Comparison of ENCODE assay signal across 17 cellular contexts in genomic region chr1:53576381-53576801, GRCh38.
A peak's percentile ranks its signal among the peaks of the same experiment; 100 is the strongest.
DNase-seq lines count a peak whose midpoint lies in the region; ATAC-seq, FAIRE-seq and TF ChIP-seq lines count a peak whose summit lies in the region.
"Had no signal": no experiment of that assay in that cellular context is flagged by ENCODE, and none has a peak within 500 bp of the region (broad histone marks: within the 10 kb centered on the region; RNA-seq: fewer than 3 reads in every experiment).

No MANE protein-coding gene starts in this region.

- no peaks in the 10 kb centered on the region for H3K9me3 ChIP-seq in IMR-90 (ENCODE audit: control insufficient read depth, insufficient read depth, low read length)
- no peaks in the 10 kb centered on the region for H3K9me3 ChIP-seq in H1 (ENCODE audit: insufficient read depth in 2 of 2, low read depth in 1 of 2, low read length in 1 of 2)
- H3K9me3 ChIP-seq: adrenal gland, left ventricle myocardium inferior, upper lobe of left lung had no signal

- intact Hi-C loops in IMR-90 (cut with micrococcal nuclease) (no loop called here), sciatic nerve (cut with DNase I) (no loop called here)

- H4K8ac ChIP-seq in IMR-90 (ENCODE audit: low read depth in 2 of 2, low read length in 2 of 2): no peak overlapping the region
- H4K8ac ChIP-seq in H1 (ENCODE audit: extremely low read depth, insufficient read depth, low read length): no peak overlapping the region

- BruUV-seq in IMR-90 (replicated peaks; lab: Mats Ljungman, UMichigan): no TSS peak

- H3K4me3 ChIP-seq in IMR-90 (ENCODE audit: insufficient read depth, low read depth, low read length): no peak overlapping the region
- H3K4me3 ChIP-seq in H1 (ENCODE audit: extremely low read depth in 1 of 4, insufficient read depth in 2 of 4, low read depth in 3 of 4, low read length in 4 of 4): no peak overlapping the region
- H3K4me3 ChIP-seq: adrenal gland, left ventricle myocardium inferior, smooth muscle cell, upper lobe of left lung had no signal

- H3K9ac ChIP-seq in IMR-90 (ENCODE audit: low read depth, low read length): no peak overlapping the region
- H3K9ac ChIP-seq in H1 (replicated peaks in 1 of 4; ENCODE audit: extremely low read depth in 1 of 4, low read depth in 3 of 4, low read length in 3 of 4): no peak overlapping the region
- H3K9ac ChIP-seq: parathyroid adenoma had no signal

- H2AK5ac ChIP-seq in IMR-90 (ENCODE audit: low read depth, low read length): no peak overlapping the region
- no peak overlapping the region for H2AK5ac ChIP-seq in H1 (ENCODE audit: low read depth, low read length)

- H3K27ac Mint-ChIP-seq in activated T-cell treated with anti-CD3 and anti-CD28 coated beads, Interleukin-2, amount 50 U/mL, for 72 hours: no peak overlapping the region
- H3K27ac Mint-ChIP-seq: activated CD4-positive, alpha-beta T cell treated with anti-CD3 and anti-CD28 coated beads, Interleukin-2, amount 10 ng/mL, durations not matched to agents 24 days and 14 days; T-helper 2 cell treated with Interferon-gamma antibody and Interleukin-4, amounts not matched to agents 5 μg/mL and 100 μg/mL, for 36 hours had no signal

- TF ChIP-seq POLR2A in IMR-90 (IDR thresholded peaks at IDR 0.05; ENCODE audit: low read depth, low read length) (no peak), H1 (IDR thresholded peaks at IDR 0.05; ENCODE audit: control extremely low read depth in 1 of 2, low read depth in 2 of 2, low read length in 2 of 2) (no peak)

- H4K20me1 ChIP-seq in IMR-90 (ENCODE audit: insufficient read depth, low read length) (peaks cover 4% of the 10 kb centered on the region; the same call in 1 of the 2 replicates), H1 (replicated peaks in 1 of 2; ENCODE audit: control insufficient read depth in 1 of 2, insufficient read depth in 2 of 2, low read length in 2 of 2) (peaks cover 0 to 2% of the 10 kb centered on the region in 2 experiments)

- H4K5ac ChIP-seq in IMR-90 (ENCODE audit: low read depth, low read length) (no peak overlapping the region), H1 (ENCODE audit: insufficient read length, low read depth, low read length) (no peak overlapping the region)

- H3K4me3 Mint-ChIP-seq in activated T-cell treated with anti-CD3 and anti-CD28 coated beads, Interleukin-2, amount 50 U/mL, for 72 hours: no peak overlapping the region
- H3K4me3 Mint-ChIP-seq: activated CD4-positive, alpha-beta T cell treated with anti-CD3 and anti-CD28 coated beads, Interleukin-2, amount 10 ng/mL, durations not matched to agents 24 days and 14 days; T-helper 2 cell treated with Interferon-gamma antibody and Interleukin-4, amounts not matched to agents 5 μg/mL and 100 μg/mL, for 36 hours had no signal

- peaks cover 15% of the 10 kb centered on the region for H3K9me1 ChIP-seq in IMR-90 (ENCODE audit: insufficient read depth, low read length)

- no peaks in the 10 kb centered on the region for H3K4me1 Mint-ChIP-seq in activated T-cell treated with anti-CD3 and anti-CD28 coated beads, Interleukin-2, amount 50 U/mL, for 72 hours (ENCODE audit: low read depth)
- H3K4me1 Mint-ChIP-seq: activated CD4-positive, alpha-beta T cell treated with anti-CD3 and anti-CD28 coated beads, Interleukin-2, amount 10 ng/mL, durations not matched to agents 24 days and 14 days had no signal

- no peaks in the 10 kb centered on the region for H3K79me1 ChIP-seq in IMR-90 (ENCODE audit: low read depth in 1 of 2, low read length in 2 of 2)
- no peaks in the 10 kb centered on the region for H3K79me1 ChIP-seq in H1 (ENCODE audit: low read depth, low read length)

- H2BK12ac ChIP-seq in H1 (ENCODE audit: low read depth, low read length): no peak overlapping the region

- H3K27me3 Mint-ChIP-seq in activated T-cell treated with anti-CD3 and anti-CD28 coated beads, Interleukin-2, amount 50 U/mL, for 72 hours (ENCODE audit: low read depth): no peaks in the 10 kb centered on the region
- H3K27me3 Mint-ChIP-seq: activated CD4-positive, alpha-beta T cell treated with anti-CD3 and anti-CD28 coated beads, Interleukin-2, amount 10 ng/mL, durations not matched to agents 24 days and 14 days had no signal

- 50% methylated on average over 6 of the region's 6 CpGs; no CpG with 5 or more reads in 1 of the 2 experiments for WGBS in IMR-90 (ENCODE audit: extremely low coverage in 2 of 2, insufficient read length in 1 of 2), 2 experiments
- WGBS in H1 (ENCODE audit: extremely low coverage in 1 of 2, insufficient coverage in 1 of 2, insufficient read length in 1 of 2, insufficient replicate concordance in 2 of 2, low coverage in 1 of 2, low lambda C conversion rate in 2 of 2, missing lambda C conversion rate in 1 of 2), 2 experiments: 79% methylated on average over 6 of the region's 6 CpGs; no CpG with 5 or more reads in 1 of the 2 experiments

- in situ Hi-C loops in IMR-90 (cut with MboI; ENCODE audit: low sequenced_read_pairs): no loop called here

- H3K36me3 ChIP-seq in IMR-90 (ENCODE audit: control insufficient read depth, insufficient read depth, low read length): no peaks in the 10 kb centered on the region
- H3K36me3 ChIP-seq in H1 (ENCODE audit: control insufficient read depth in 2 of 4, insufficient read depth in 4 of 4, low read length in 3 of 4): no peaks in the 10 kb centered on the region
- H3K36me3 ChIP-seq: adrenal gland, left ventricle myocardium inferior, upper lobe of left lung had no signal

- H2BK5ac ChIP-seq in IMR-90 (ENCODE audit: low read depth, low read length, poor library complexity, severe bottlenecking) (no peak overlapping the region), H1 (ENCODE audit: low read depth, low read length) (no peak overlapping the region)

- FAIRE-seq in H1 (lab: Jason Lieb, UNC): no peak

- H3K23ac ChIP-seq in IMR-90 (ENCODE audit: low read depth, low read length) (no peak overlapping the region), H1 (ENCODE audit: insufficient read length) (no peak overlapping the region)

- no peak for TF ChIP-seq RAD21 in IMR-90 (IDR thresholded peaks at IDR 0.05; ENCODE audit: low read length)
- no peak for TF ChIP-seq RAD21 in H1 (IDR thresholded peaks at IDR 0.05 in 1 of 2, conservative IDR thresholded peaks at IDR 0.05 in 1 of 2; ENCODE audit: low read depth in 2 of 2, low read length in 2 of 2)

- no peak overlapping the region for H4K91ac ChIP-seq in IMR-90 (ENCODE audit: insufficient read depth, low read depth, low read length)
- no peak overlapping the region for H4K91ac ChIP-seq in H1 (replicated peaks; ENCODE audit: insufficient read length, low read length)

- H3K14ac ChIP-seq in IMR-90 (replicated peaks; ENCODE audit: low read depth, low read length): no peak overlapping the region
- H3K14ac ChIP-seq in H1 (ENCODE audit: insufficient read length): no peak overlapping the region

- DNase-seq in NCI-H2227 (lab: John Stamatoyannopoulos, UW; ENCODE audit: unreplicated experiment) (peak; percentile 42), NCI-H2227 treated with DMSO at 0.1 percent for 48 hours (lab: John Stamatoyannopoulos, UW) (no peak), IMR-90 (peak; percentile 33), H1 (ENCODE audit: low read depth in 1 of 2, low spot score in 2 of 2) (no peak), sciatic nerve (ENCODE audit: low spot score) (peak; percentile 47), T-helper 2 cell (no peak)
- DNase-seq in activated T-cell treated with anti-CD3 and anti-CD28 coated beads, Interleukin-2, amount 50 U/mL, for 72 hours: no peak
- DNase-seq: activated CD4-positive, alpha-beta T cell treated with anti-CD3 and anti-CD28 coated beads, Interleukin-2, amount 10 ng/mL, durations not matched to agents 24 days and 14 days; adrenal gland; foreskin keratinocyte; left ventricle myocardium inferior; SHP77; upper lobe of left lung had no signal

- H2BK20ac ChIP-seq in IMR-90 (ENCODE audit: low read depth, low read length) (no peak overlapping the region), H1 (ENCODE audit: low read length) (no peak overlapping the region)

- no peak overlapping the region for H2AFZ ChIP-seq in IMR-90 (replicated peaks; ENCODE audit: low read length, poor library complexity)
- H2AFZ ChIP-seq in H1 (ENCODE audit: low read length): no peak overlapping the region
- H2AFZ ChIP-seq: parathyroid adenoma had no signal

- TF ChIP-seq CTCF in IMR-90 (conservative IDR thresholded peaks at IDR 0.05; ENCODE audit: low read depth, low read length) (no peak), H1 (IDR thresholded peaks at IDR 0.05; ENCODE audit: control extremely low read depth in 1 of 3, insufficient read depth in 1 of 3, low read depth in 1 of 3, low read length in 3 of 3) (no peak)

- POLR2A ChIA-PET in IMR-90 (lab: Charles Lee; ENCODE audit: unreplicated experiment) (no interaction called here), H1 (lab: Charles Lee; ENCODE audit: partially characterized antibody) (interaction anchor here (0.9 kb wide), 1 partner anchor 127 kb away, joined by 3 read pairs; no protein-coding TSS in a partner anchor)

- CTCF ChIA-PET in IMR-90 (lab: Yijun Ruan, JAX) (no interaction called here), H1 (lab: Charles Lee; ENCODE audit: partially characterized antibody) (interaction anchor here (0.7 to 13.2 kb wide), 21 partner anchors 8 to 1013 kb away, joined by 3 to 175 read pairs (median 4); no protein-coding TSS in a partner anchor)

- no peaks in the 10 kb centered on the region for H3K79me2 ChIP-seq in H1 (ENCODE audit: control insufficient read depth in 1 of 2, insufficient read depth in 2 of 2, low read length in 2 of 2)
- H3K79me2 ChIP-seq: parathyroid adenoma had no signal

- H3K27me3 ChIP-seq in IMR-90 (ENCODE audit: control insufficient read depth, insufficient read depth, low read length) (no peaks in the 10 kb centered on the region), H1 (replicated peaks in 1 of 4; ENCODE audit: control insufficient read depth in 3 of 4, extremely low read depth in 1 of 4, insufficient read depth in 3 of 4, low read length in 3 of 4) (no peaks in the 10 kb centered on the region)
- H3K27me3 ChIP-seq: adrenal gland, foreskin keratinocyte, upper lobe of left lung had no signal

- no peak overlapping the region for H3K4me2 ChIP-seq in IMR-90 (ENCODE audit: low read depth, low read length)
- 0 out of 4 replicates have a peak overlapping the region, but pooled peaks of 1 of the 2 experiments have one; percentile 21 for H3K4me2 ChIP-seq in H1 (ENCODE audit: insufficient read depth in 1 of 2, low read depth in 2 of 2, low read length in 2 of 2)
- H3K4me2 ChIP-seq: smooth muscle cell had no signal

- H3K56ac ChIP-seq in IMR-90 (ENCODE audit: extremely low read depth, insufficient read depth, low read length): no peak overlapping the region
- H3K56ac ChIP-seq in H1 (replicated peaks; ENCODE audit: insufficient read length, low read depth, low read length): no peak overlapping the region

- no peak overlapping the region for H3K4ac ChIP-seq in IMR-90 (ENCODE audit: low read depth, low read length)
- no peak overlapping the region for H3K4ac ChIP-seq in H1 (replicated peaks; ENCODE audit: insufficient read length, low read depth, low read length)

- H3K27ac ChIP-seq in IMR-90 (ENCODE audit: insufficient read depth, low read length) (no peak overlapping the region), H1 (ENCODE audit: low read depth, low read length) (no peak overlapping the region)
- H3K27ac ChIP-seq: adrenal gland, foreskin keratinocyte, left ventricle myocardium inferior, parathyroid adenoma, upper lobe of left lung had no signal

- H3K9me3 Mint-ChIP-seq in activated T-cell treated with anti-CD3 and anti-CD28 coated beads, Interleukin-2, amount 50 U/mL, for 72 hours: no peaks in the 10 kb centered on the region
- H3K9me3 Mint-ChIP-seq: activated CD4-positive, alpha-beta T cell treated with anti-CD3 and anti-CD28 coated beads, Interleukin-2, amount 10 ng/mL, durations not matched to agents 24 days and 14 days; T-helper 2 cell treated with Interferon-gamma antibody and Interleukin-4, amounts not matched to agents 5 μg/mL and 100 μg/mL, for 36 hours had no signal

- ATAC-seq in IMR-90 (ENCODE audit: low read depth) (no peak; the same call in 1 of the 2 replicates), sciatic nerve (no peak), GM19035 (IDR thresholded peaks at IDR 0.05; ENCODE audit: unreplicated experiment) (no peak)
- no peak for ATAC-seq in activated T-cell treated with anti-CD3 and anti-CD28 coated beads, Interleukin-2, amount 50 U/mL, for 72 hours (replicated peaks in 1 of 2)
- ATAC-seq: foreskin keratinocyte had no signal

- H2BK120ac ChIP-seq in IMR-90 (ENCODE audit: low read depth, low read length) (no peak overlapping the region), H1 (replicated peaks; ENCODE audit: low read depth, low read length) (no peak overlapping the region)

- peaks cover 12% of the 10 kb centered on the region for H3K4me1 ChIP-seq in IMR-90 (ENCODE audit: control insufficient read depth, insufficient read depth, low read length)
- peaks cover 0 to 12% (median 6%) of the 10 kb centered on the region in 4 experiments; a peak in 5 of 7 replicates for H3K4me1 ChIP-seq in H1 (replicated peaks in 1 of 4; ENCODE audit: control insufficient read depth in 3 of 4, insufficient read depth in 4 of 4, low read length in 3 of 4)
- H3K4me1 ChIP-seq: adrenal gland, left ventricle myocardium inferior, parathyroid adenoma, upper lobe of left lung had no signal

- no peak for TF ChIP-seq EP300 in H1 (IDR thresholded peaks at IDR 0.05; ENCODE audit: borderline replicate concordance in 1 of 2, low read depth in 2 of 2, low read length in 2 of 2)

- H3K18ac ChIP-seq in IMR-90 (ENCODE audit: low read depth, low read length) (no peak overlapping the region), H1 (ENCODE audit: extremely low read depth, low read length) (peak overlapping the region; percentile 39; the same call in 1 of the 2 replicates)

- H3K36me3 Mint-ChIP-seq in activated T-cell treated with anti-CD3 and anti-CD28 coated beads, Interleukin-2, amount 50 U/mL, for 72 hours (ENCODE audit: insufficient read depth in 2 of 2): no peaks in the 10 kb centered on the region

- dilution Hi-C loops in IMR-90 (cut with HindIII; ENCODE audit: low sequenced_read_pairs, unreplicated experiment): no loop called here

- H3K23me2 ChIP-seq in H1 (ENCODE audit: low read depth, low read length): no peaks in the 10 kb centered on the region

- H2AK9ac ChIP-seq in IMR-90 (replicated peaks; ENCODE audit: low read depth, low read length, poor library complexity): no peak overlapping the region

- H2BK15ac ChIP-seq in IMR-90 (ENCODE audit: low read depth, low read length) (no peak overlapping the region), H1 (ENCODE audit: low read length) (no peak overlapping the region)

Comparison
In these comparisons a context has a peak if more than half of its experiments do, and no peak if none do; other contexts are left out.
1. DNase-seq: peak in NCI-H2227 (single experiment), IMR-90 (single experiment) and sciatic nerve (single experiment); none in NCI-H2227 treated with DMSO at 0.1 percent for 48 hours (single experiment), H1 (0 of 2), activated T-cell treated with anti-CD3 and anti-CD28 coated beads, Interleukin-2, amount 50 U/mL, for 72 hours (0 of 2) and T-helper 2 cell (0 of 5).